ENCODE assay signal across 10 cellular contexts in genomic region chr1:231407537-231408396, GRCh38. TPM values are rescaled to one million over a fixed set of nuclear protein-coding genes. Genes with fewer than 3 reads are reported as not detected.
DNase-seq lines count a peak whose midpoint lies in the region; ATAC-seq, FAIRE-seq and TF ChIP-seq lines count a peak whose summit lies in the region.
"Had no signal": no experiment of that assay in that cellular context is flagged by ENCODE, and none has a peak within 500 bp of the region (broad histone marks: within the 10 kb centered on the region; RNA-seq: fewer than 3 reads in every experiment).

No MANE protein-coding gene starts in this region.

- H3K4me1 ChIP-seq in A549 (peaks cover 86% of the 10 kb centered on the region), adrenal gland (replicated peaks in 1 of 2) (peaks cover 42 to 73% of the 10 kb centered on the region in 2 donors), keratinocyte (ENCODE audit: control insufficient read depth, extremely low read depth, insufficient read depth, low read length) (peaks cover 17% of the 10 kb centered on the region), H9 (ENCODE audit: insufficient read depth, low read length) (no peaks in the 10 kb centered on the region)

- peak overlapping the region; percentile 23 for H3K4me3 ChIP-seq in A549
- no peak overlapping the region for H3K4me3 ChIP-seq in adrenal gland
- peak overlapping the region in 2 of 3 experiments; percentile 40 to 49 for H3K4me3 ChIP-seq in keratinocyte (ENCODE audit: control insufficient read depth in 2 of 3, extremely low read depth in 1 of 3, insufficient read depth in 2 of 3, low read depth in 1 of 3, low read length in 3 of 3)
- H3K4me3 ChIP-seq: GM23338 had no signal

- no peak for TF ChIP-seq EP300 in A549 (IDR thresholded peaks at IDR 0.05)

- CTCF ChIA-PET in A549 (lab: Yijun Ruan, JAX), result interaction anchor here (0.9 to 2.0 kb wide), 3 partner anchors 8 to 50 kb away, joined by 3 to 6 read pairs (median 4); no protein-coding TSS in a partner anchor

- no peaks in the 10 kb centered on the region for H3K23me2 ChIP-seq in H9 (ENCODE audit: insufficient read length, low read depth, low read length, poor library complexity, severe bottlenecking)

- H2BK5ac ChIP-seq in H9 (ENCODE audit: insufficient read length, low read length), result no peak overlapping the region

- H3K79me1 ChIP-seq in H9 (ENCODE audit: insufficient read depth, low read depth, low read length, poor library complexity, severe bottlenecking), result no peaks in the 10 kb centered on the region

- no peak overlapping the region for H3K56ac ChIP-seq in H9 (ENCODE audit: insufficient read length, low read depth, low read length)

- no peak overlapping the region for H2BK12ac ChIP-seq in H9 (ENCODE audit: insufficient read length, low read depth, low read length)

- H3K4me1 Mint-ChIP-seq in H9, result no peaks in the 10 kb centered on the region
- H3K4me1 Mint-ChIP-seq: GM23338 had no signal

- no peak overlapping the region for H2BK120ac ChIP-seq in H9 (ENCODE audit: low read depth, low read length, poor library complexity, severe bottlenecking)

- peak in 1 of 2 experiments; percentile 54 for DNase-seq in A549 (ENCODE audit: low read depth in 1 of 2, low spot score in 1 of 2)
- DNase-seq in adrenal gland, result peak in 1 of 7 donors; percentile 35
- DNase-seq in keratinocyte (ENCODE audit: low read depth, low spot score), result no peak
- no peak for DNase-seq in HuH-7 (ENCODE audit: low spot score)
- DNase-seq in ecto neural progenitor cell (ENCODE audit: low spot score), result no peak
- DNase-seq in NCI-H774 (lab: John Stamatoyannopoulos, UW), result no peak
- no peak for DNase-seq in H9
- DNase-seq: CD8-positive, alpha-beta memory T cell had no signal

- H2AFZ ChIP-seq in keratinocyte (ENCODE audit: control insufficient read depth, low read length), result peak overlapping the region; percentile 39
- H2AFZ ChIP-seq in H9 (ENCODE audit: low read length), result no peak overlapping the region
- H2AFZ ChIP-seq: GM23338 had no signal

- H2BK20ac ChIP-seq in H9 (ENCODE audit: low read depth, low read length, poor library complexity, severe bottlenecking), result no peak overlapping the region

- no peak overlapping the region for H4K91ac ChIP-seq in H9 (ENCODE audit: insufficient read length, low read depth, low read length)

- TF ChIP-seq RAD21 in A549 (conservative IDR thresholded peaks at IDR 0.05 in 1 of 2, IDR thresholded peaks at IDR 0.05 in 1 of 2), result no peak

- H3K14ac ChIP-seq in H9 (ENCODE audit: insufficient read depth, low read length), result no peak overlapping the region

- H3K4ac ChIP-seq in H9 (ENCODE audit: low read depth, low read length), result no peak overlapping the region

- H3K27ac ChIP-seq in A549, result peak overlapping the region; percentile 63 to 83
- peak overlapping the region in 3 of 5 donors; percentile 46 to 61 (median 60) for H3K27ac ChIP-seq in adrenal gland
- H3K27ac ChIP-seq in keratinocyte (ENCODE audit: control insufficient read depth, insufficient read depth, low read length), result peak overlapping the region; percentile 63
- no peak overlapping the region for H3K27ac ChIP-seq in H9 (ENCODE audit: insufficient read length, low read depth, low read length)

- H3K4me3 Mint-ChIP-seq in H9, result no peak overlapping the region
- H3K4me3 Mint-ChIP-seq: CD8-positive, alpha-beta memory T cell; GM23338 had no signal

- WGBS in A549 (ENCODE audit: missing lambda C conversion rate), result 1% methylated on average over 6 of the region's 6 CpGs
- WGBS in adrenal gland, 4 donors, result 31 to 49% (median 38%) methylated on average over 6 of the region's 6 CpGs
- 100% methylated on average over 1 of the region's 6 CpGs for WGBS in H9 (ENCODE audit: extremely low coverage, insufficient read length, low lambda C conversion rate)

- intact Hi-C loops in adrenal gland (cut with DNase I), result no loop called here

- POLR2A ChIA-PET in A549 (lab: Yijun Ruan, JAX), result no interaction called here

- no peak for TF ChIP-seq CTCF in A549 (IDR thresholded peaks at IDR 0.05)
- no peak for TF ChIP-seq CTCF in adrenal gland (IDR thresholded peaks at IDR 0.05)
- no peak for TF ChIP-seq CTCF in keratinocyte (optimal IDR thresholded peaks at IDR 0.05 in 1 of 3, IDR thresholded peaks at IDR 0.05 in 1 of 3, conservative IDR thresholded peaks at IDR 0.05 in 1 of 3; ENCODE audit: extremely low read depth in 1 of 3, insufficient read depth in 2 of 3, low read length in 3 of 3)
- TF ChIP-seq CTCF in H9 (conservative IDR thresholded peaks at IDR 0.05), result no peak

- H3T11ph ChIP-seq in H9 (ENCODE audit: low read length), result no peak overlapping the region

- H3K9ac ChIP-seq in keratinocyte (ENCODE audit: control insufficient read depth, extremely low read depth, insufficient read depth, low read length) (peak overlapping the region; percentile 57), H9 (ENCODE audit: extremely low read depth, insufficient read length, low read length) (no peak overlapping the region)

- no peak overlapping the region for H4K8ac ChIP-seq in H9 (replicated peaks; ENCODE audit: insufficient read length, low read depth, low read length)

- FAIRE-seq in A549 (lab: Jason Lieb, UNC), result peak; percentile 78
- FAIRE-seq in keratinocyte (lab: Jason Lieb, UNC), result peak; percentile 69

- H3K9me3 Mint-ChIP-seq in H9, result no peaks in the 10 kb centered on the region; a peak in 1 of 5 replicates
- H3K9me3 Mint-ChIP-seq: CD8-positive, alpha-beta memory T cell; GM23338 had no signal

- H3K36me3 ChIP-seq in adrenal gland (replicated peaks in 1 of 2) (no peaks in the 10 kb centered on the region), keratinocyte (ENCODE audit: control insufficient read depth in 2 of 2, extremely low read depth in 1 of 2, insufficient read depth in 2 of 2, low read length in 2 of 2) (no peaks in the 10 kb centered on the region)

- H3K27ac Mint-ChIP-seq in H9, result no peak overlapping the region
- H3K27ac Mint-ChIP-seq: CD8-positive, alpha-beta memory T cell; GM23338 had no signal

- H3K27me3 Mint-ChIP-seq in H9 (ENCODE audit: low read depth), result no peaks in the 10 kb centered on the region
- H3K27me3 Mint-ChIP-seq: CD8-positive, alpha-beta memory T cell had no signal

- no peak overlapping the region for H2BK15ac ChIP-seq in H9 (ENCODE audit: low read depth, low read length)

- no peak overlapping the region for H4K5ac ChIP-seq in H9 (ENCODE audit: insufficient read length, low read depth, low read length)

- no peaks in the 10 kb centered on the region for H3K36me3 Mint-ChIP-seq in H9 (ENCODE audit: insufficient read depth in 1 of 3, low read depth in 3 of 3)

- H2AK5ac ChIP-seq in H9 (ENCODE audit: insufficient read length, low read length), result no peak overlapping the region

- H3K23ac ChIP-seq in H9 (ENCODE audit: insufficient read length, low read depth, low read length), result no peak overlapping the region

- no peaks in the 10 kb centered on the region for H3K9me1 ChIP-seq in keratinocyte (ENCODE audit: control insufficient read depth, extremely low read depth, insufficient read depth, low read length)

- H3K27me3 ChIP-seq in adrenal gland, result no peaks in the 10 kb centered on the region
- H3K27me3 ChIP-seq in keratinocyte (ENCODE audit: control insufficient read depth, extremely low read depth, insufficient read depth, low read length), result no peaks in the 10 kb centered on the region
- no peaks in the 10 kb centered on the region for H3K27me3 ChIP-seq in H9 (ENCODE audit: insufficient read depth, low read length)

- dilution Hi-C loops in keratinocyte (cut with MboI; ENCODE audit: extremely low pct_ligation_motif_present, low sequenced_read_pairs), result no loop called here

- ATAC-seq in A549 (peak; percentile 81 to 93), GM21786 (IDR thresholded peaks at IDR 0.05; ENCODE audit: unreplicated experiment) (peak; percentile 69)
- ATAC-seq: GM23338 had no signal

- H4K20me1 ChIP-seq in keratinocyte (ENCODE audit: control insufficient read depth, extremely low read depth, insufficient read depth, low read length) (peaks cover 2% of the 10 kb centered on the region), H9 (ENCODE audit: control insufficient read depth, insufficient read depth, insufficient read length) (no peaks in the 10 kb centered on the region)

- H3K4me2 ChIP-seq in A549 (peak overlapping the region; percentile 84), keratinocyte (ENCODE audit: control insufficient read depth, extremely low read depth, insufficient read depth, low read depth, low read length) (peak overlapping the region; percentile 85), H9 (ENCODE audit: insufficient read depth, insufficient read length, low read length) (no peak overlapping the region)
- H3K4me2 ChIP-seq: GM23338 had no signal

- H3K9me3 ChIP-seq in A549 (no peaks in the 10 kb centered on the region), adrenal gland (replicated peaks in 1 of 3) (no peaks in the 10 kb centered on the region), keratinocyte (ENCODE audit: control insufficient read depth, low read depth, low read length) (no peaks in the 10 kb centered on the region), H9 (ENCODE audit: control insufficient read depth, low read depth, low read length) (no peaks in the 10 kb centered on the region)

- peaks cover 64% of the 10 kb centered on the region for H3K79me2 ChIP-seq in keratinocyte (ENCODE audit: control insufficient read depth, insufficient read depth, low read length)
- no peaks in the 10 kb centered on the region for H3K79me2 ChIP-seq in H9 (ENCODE audit: insufficient read depth, low read length)

- no peak for TF ChIP-seq POLR2A in A549 (IDR thresholded peaks at IDR 0.05; ENCODE audit: low read length)
- no peak for TF ChIP-seq POLR2A in adrenal gland (IDR thresholded peaks at IDR 0.05)

- no peak overlapping the region for H3K18ac ChIP-seq in H9 (ENCODE audit: insufficient read length, low read depth, low read length)

TF ChIP-seq in A549, 52 proteins besides CTCF, POLR2A, EP300 and RAD21 (continues in another document):
- TF ChIP-seq FOSL2 (IDR thresholded peaks at IDR 0.05), result no peak
- peak; percentile 70 for TF ChIP-seq FOSL2 (CRISPR knock-in tag; IDR thresholded peaks at IDR 0.05)
- no peak for TF ChIP-seq ZC3H11A (IDR thresholded peaks at IDR 0.05)

RNA-seq across cellular contexts. Expression of gene EGLN1, which starts 14.3 kb away (rescaled TPM):
- 114 and 156 TPM in 2 replicates for polyA plus RNA-seq in A549 (2011; rRNA removed)
- polyA plus RNA-seq in A549 (2012; cell fraction: cytosol; rRNA removed), result 21.0 and 24.8 TPM in 2 replicates
- 13.2 and 15.3 TPM in 2 replicates for polyA plus RNA-seq in A549 (2012; cell fraction: nucleus; rRNA removed)
- 55.2 to 58.7 TPM (median 57.7 TPM) in 3 replicates for polyA plus RNA-seq in A549 (2017; fragmentation: RNase III; extraction: RNeasy Plus Mini Kit Qiagen cat#74134 plus additional on column Dnase treatment)
- 48.9 and 52.9 TPM in 2 replicates for polyA minus RNA-seq in A549 (2011; rRNA and poly(A)+ RNA removed)
- 10 to 100 TPM; 33.4 to 57.5 (median 49.2) TPM for total RNA-seq in adrenal gland
- 10 to 100 TPM in 1 of 3 donors, 1 to 10 TPM in 2; 7.9 to 72.3 (median 8.8) TPM for polyA plus RNA-seq in adrenal gland
- polyA plus RNA-seq in keratinocyte, result 15.5 to 34.1 TPM (median 17.6 TPM) in 3 replicates
- polyA plus RNA-seq in keratinocyte (2011; ENCODE audit: low read depth), result 12.7 TPM
- 17.4 and 40.9 TPM in 2 replicates for polyA plus RNA-seq in keratinocyte (2011; cell fraction: cytosol; rRNA removed)
- polyA plus RNA-seq in keratinocyte (2011; cell fraction: nucleus; rRNA removed), result 11.8 and 16.1 TPM in 2 replicates
- 18.3 and 18.7 TPM in 2 replicates for polyA plus RNA-seq in keratinocyte (2012; ENCODE audit: low replicate concordance)
- 2.9 to 44.8 TPM (median 15.0 TPM) in 3 replicates for polyA minus RNA-seq in keratinocyte
- polyA minus RNA-seq in keratinocyte (2011; cell fraction: cytosol; rRNA and poly(A)+ RNA removed), result 22.3 TPM
- 13.2 and 15.7 TPM in 2 replicates for polyA minus RNA-seq in keratinocyte (2011; cell fraction: nucleus; rRNA and poly(A)+ RNA removed)
- 8.0 and 8.4 TPM in 2 replicates for total RNA-seq in H9 (2021)

Comparison
In these comparisons a context has a peak if more than half of its experiments do, and no peak if none do; other contexts are left out.
1. H3K4me3 ChIP-seq: peak in A549 (single experiment) and keratinocyte (2 of 3); none in adrenal gland (0 of 4).